In the genomic region with DNA sequence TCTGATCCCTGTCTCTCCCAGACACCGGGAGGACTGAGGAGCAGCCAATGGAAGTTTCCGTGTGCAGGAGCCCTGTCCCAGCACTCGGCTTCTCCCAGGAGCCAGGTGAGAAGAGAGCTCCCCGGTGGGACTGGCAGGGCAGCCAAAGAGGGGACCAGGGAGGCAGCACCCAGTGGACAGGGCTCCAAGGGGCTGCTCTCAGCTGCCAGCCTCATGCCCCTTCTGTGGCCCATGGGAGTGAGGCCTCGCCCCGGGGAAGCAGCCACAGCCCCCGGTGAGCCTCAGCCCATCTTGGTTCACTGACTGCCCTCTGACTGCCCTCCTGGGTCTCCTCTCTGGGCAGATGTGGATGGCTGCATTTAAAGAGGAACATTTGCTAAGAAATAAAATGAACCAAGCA, we compare ENCODE assay signal across 8 cellular contexts. TPM values are rescaled to one million over a fixed set of nuclear protein-coding genes. Genes with fewer than 3 reads are reported as not detected.
"Had no signal": no experiment of that assay in that cellular context is flagged by ENCODE, and none has a peak within 500 bp of the region (broad histone marks: within the 10 kb centered on the region; RNA-seq: fewer than 3 reads in every experiment).

No MANE protein-coding gene starts in this region.

- H3K27ac Mint-ChIP-seq: GM23338, HFFc6 had no signal

- H3K4me3 Mint-ChIP-seq: GM23338, HFFc6 had no signal

- H2AFZ ChIP-seq: GM23338 had no signal

- H3K4me3 ChIP-seq: GM23338, HAP-1, K562 had no signal

- H3K4me2 ChIP-seq: GM23338 had no signal

- ATAC-seq: GM23338, HCT116, K562 had no signal

- H3K9me3 Mint-ChIP-seq: GM23338, HFFc6 had no signal

- H3K9me3 ChIP-seq: HAP-1 had no signal

- DNase-seq: HFFc6, IMR-90 had no signal

- H3K4me1 Mint-ChIP-seq: GM23338 had no signal

- H3K4me1 ChIP-seq: HAP-1 had no signal

RNA-seq across cellular contexts. Expression of a gene that starts 6.8 kb away (rescaled TPM):
- total RNA-seq: H1 had no signal

RNA-seq across cellular contexts. Expression of a gene that starts 27.1 kb away (rescaled TPM):
- total RNA-seq: GM23338, H1, HT-29, IMR-90 had no signal
- polyA plus RNA-seq: GM23338, H1 had no signal
